1 cellular context compared by ENCODE assay signal in genomic region chr20:20427202-20427864, GRCh38.
TF ChIP-seq lines count a peak whose summit lies in the region.

No MANE protein-coding gene starts in this region.

TF ChIP-seq in GM23338, 12 proteins besides CTCF, POLR2A, EP300 and RAD21:
- no peak for TF ChIP-seq ZNF331 (CRISPR knock-in tag; IDR thresholded peaks at IDR 0.05; ENCODE audit: low read depth)
